In genomic region chr1:176164014-176164678, GRCh38 we compare ENCODE assay signal across 19 cellular contexts. TPM values are rescaled to one million over a fixed set of nuclear protein-coding genes. Genes with fewer than 3 reads are reported as not detected.
DNase-seq lines count a peak whose midpoint lies in the region; ATAC-seq, FAIRE-seq and TF ChIP-seq lines count a peak whose summit lies in the region.
"Had no signal": no experiment of that assay in that cellular context is flagged by ENCODE, and none has a peak within 500 bp of the region (broad histone marks: within the 10 kb centered on the region; RNA-seq: fewer than 3 reads in every experiment).

No MANE protein-coding gene starts in this region.

- POLR2A ChIA-PET in activated CD4-positive, alpha-beta T cell treated with anti-CD3 and anti-CD28 coated beads for 36 hours (lab: Charles Lee): interaction anchor here (0.6 to 0.9 kb wide), 2 partner anchors 12 to 14 kb away, joined by 3 to 6 read pairs; no protein-coding TSS in a partner anchor
- POLR2A ChIA-PET in activated CD4-positive, alpha-beta T cell treated with anti-CD3 and anti-CD28 coated beads, Interleukin-2, amount 10 ng/mL, durations not matched to agents 7 days and 5 days (lab: Charles Lee): no interaction called here

- CTCF ChIA-PET in activated CD4-positive, alpha-beta T cell treated with anti-CD3 and anti-CD28 coated beads for 36 hours (lab: Charles Lee): no interaction called here
- CTCF ChIA-PET in activated CD4-positive, alpha-beta T cell treated with anti-CD3 and anti-CD28 coated beads, Interleukin-2, amount 10 ng/mL, durations not matched to agents 7 days and 5 days (lab: Charles Lee): no interaction called here

- peak overlapping the region; percentile 51 for H3K27ac Mint-ChIP-seq in activated CD4-positive, alpha-beta T cell treated with anti-CD3 and anti-CD28 coated beads for 36 hours
- H3K27ac Mint-ChIP-seq in activated CD4-positive, alpha-beta T cell treated with anti-CD3 and anti-CD28 coated beads, Interleukin-2, amount 10 ng/mL, durations not matched to agents 7 days and 5 days: no peak overlapping the region
- H3K27ac Mint-ChIP-seq in activated T-cell treated with anti-CD3 and anti-CD28 coated beads, Interleukin-2, amount 50 U/mL, for 72 hours: peak overlapping the region; percentile 80
- H3K27ac Mint-ChIP-seq in activated naive CD8-positive, alpha-beta T cell treated with anti-CD3 and anti-CD28 coated beads, Interleukin-2, amount 50 U/mL, for 24 hours: peak overlapping the region; percentile 82
- H3K27ac Mint-ChIP-seq in type B pancreatic cell: no peak overlapping the region
- H3K27ac Mint-ChIP-seq: B cell, H9 had no signal

- H3K36me3 Mint-ChIP-seq in activated CD4-positive, alpha-beta T cell treated with anti-CD3 and anti-CD28 coated beads for 36 hours (ENCODE audit: low read depth): peaks cover 57% of the 10 kb centered on the region
- peaks cover 63% of the 10 kb centered on the region for H3K36me3 Mint-ChIP-seq in activated CD4-positive, alpha-beta T cell treated with anti-CD3 and anti-CD28 coated beads, Interleukin-2, amount 10 ng/mL, durations not matched to agents 7 days and 5 days (ENCODE audit: low read depth)
- H3K36me3 Mint-ChIP-seq in activated T-cell treated with anti-CD3 and anti-CD28 coated beads, Interleukin-2, amount 50 U/mL, for 72 hours (ENCODE audit: insufficient read depth in 2 of 2): peaks cover 9 to 31% of the 10 kb centered on the region in 2 donors
- peaks cover 58% of the 10 kb centered on the region for H3K36me3 Mint-ChIP-seq in activated naive CD8-positive, alpha-beta T cell treated with anti-CD3 and anti-CD28 coated beads, Interleukin-2, amount 50 U/mL, for 24 hours (ENCODE audit: low read depth)
- H3K36me3 Mint-ChIP-seq in type B pancreatic cell: peaks cover 51% of the 10 kb centered on the region

- peak; percentile 81 for ATAC-seq in activated CD4-positive, alpha-beta T cell treated with anti-CD3 and anti-CD28 coated beads for 36 hours
- peak; percentile 94 to 96 for ATAC-seq in activated T-cell treated with anti-CD3 and anti-CD28 coated beads, Interleukin-2, amount 50 U/mL, for 72 hours (replicated peaks in 1 of 2)
- ATAC-seq in activated naive CD8-positive, alpha-beta T cell treated with anti-CD3 and anti-CD28 coated beads, Interleukin-2, amount 50 U/mL, for 24 hours: peak; percentile 88
- ATAC-seq in GM19395 (IDR thresholded peaks at IDR 0.05; ENCODE audit: unreplicated experiment): no peak

- peak; percentile 45 for DNase-seq in activated CD4-positive, alpha-beta T cell treated with anti-CD3 and anti-CD28 coated beads for 36 hours
- DNase-seq in activated CD4-positive, alpha-beta T cell treated with anti-CD3 and anti-CD28 coated beads, Interleukin-2, amount 10 ng/mL, durations not matched to agents 7 days and 5 days: no peak
- DNase-seq in activated T-cell treated with anti-CD3 and anti-CD28 coated beads, Interleukin-2, amount 50 U/mL, for 72 hours: peak; percentile 45 to 52
- no peak for DNase-seq in activated T-cell treated with anti-CD3 and anti-CD28 coated beads for 4 hours
- no peak for DNase-seq in D721Med (ENCODE audit: insufficient read length, low spot score)
- DNase-seq in activated naive CD8-positive, alpha-beta T cell treated with anti-CD3 and anti-CD28 coated beads, Interleukin-2, amount 50 U/mL, for 24 hours: no peak
- no peak for DNase-seq in type B pancreatic cell (ENCODE audit: extremely low spot score, unreplicated experiment)
- DNase-seq: 8988T; COR-L47; H9; KG1; MV-4-11; NCI-H1694 treated with DMSO at 0.1 percent for 48 hours; NCI-H748 treated with DMSO at 0.1 percent for 48 hours; NK-92 treated with Interleukin-12 subunit alpha and Interleukin-12 subunit beta, amount 100 ng/mL, for 24 hours; Peyer's patch had no signal

- no peak for TF ChIP-seq CTCF in D721Med (IDR thresholded peaks at IDR 0.05; ENCODE audit: insufficient read depth, missing control alignments)
- no peak for TF ChIP-seq CTCF in type B pancreatic cell (conservative IDR thresholded peaks at IDR 0.05)

- FAIRE-seq in D721Med (lab: Jason Lieb, UNC): peak; percentile 90
- FAIRE-seq: G401.6 had no signal

- intact Hi-C loops in activated CD4-positive, alpha-beta T cell treated with anti-CD3 and anti-CD28 coated beads for 36 hours (cut with DNase I, micrococcal nuclease): loop anchor here (1.0 to 2.0 kb wide), 3 partner anchors 13 to 43 kb away; partner anchors contain the start of gene COP1 (in 1 of the 2)

- H3K4me3 Mint-ChIP-seq in activated CD4-positive, alpha-beta T cell treated with anti-CD3 and anti-CD28 coated beads for 36 hours: no peak overlapping the region
- H3K4me3 Mint-ChIP-seq in activated CD4-positive, alpha-beta T cell treated with anti-CD3 and anti-CD28 coated beads, Interleukin-2, amount 10 ng/mL, durations not matched to agents 7 days and 5 days: no peak overlapping the region
- H3K4me3 Mint-ChIP-seq in activated T-cell treated with anti-CD3 and anti-CD28 coated beads, Interleukin-2, amount 50 U/mL, for 72 hours: peak overlapping the region in 1 of 2 donors; percentile 68
- no peak overlapping the region for H3K4me3 Mint-ChIP-seq in activated naive CD8-positive, alpha-beta T cell treated with anti-CD3 and anti-CD28 coated beads, Interleukin-2, amount 50 U/mL, for 24 hours
- H3K4me3 Mint-ChIP-seq in type B pancreatic cell: no peak overlapping the region
- H3K4me3 Mint-ChIP-seq: B cell, H9 had no signal

- H3K9me3 Mint-ChIP-seq in activated CD4-positive, alpha-beta T cell treated with anti-CD3 and anti-CD28 coated beads for 36 hours (ENCODE audit: low read depth): peaks cover 3% of the 10 kb centered on the region
- H3K9me3 Mint-ChIP-seq in activated CD4-positive, alpha-beta T cell treated with anti-CD3 and anti-CD28 coated beads, Interleukin-2, amount 10 ng/mL, durations not matched to agents 7 days and 5 days: peaks cover 7% of the 10 kb centered on the region
- H3K9me3 Mint-ChIP-seq in activated T-cell treated with anti-CD3 and anti-CD28 coated beads, Interleukin-2, amount 50 U/mL, for 72 hours: peaks cover 0 to 2% of the 10 kb centered on the region in 2 donors
- peaks cover 1% of the 10 kb centered on the region for H3K9me3 Mint-ChIP-seq in activated naive CD8-positive, alpha-beta T cell treated with anti-CD3 and anti-CD28 coated beads, Interleukin-2, amount 50 U/mL, for 24 hours
- no peaks in the 10 kb centered on the region for H3K9me3 Mint-ChIP-seq in type B pancreatic cell

- peaks cover 46% of the 10 kb centered on the region for H3K4me1 Mint-ChIP-seq in activated CD4-positive, alpha-beta T cell treated with anti-CD3 and anti-CD28 coated beads for 36 hours
- H3K4me1 Mint-ChIP-seq in activated CD4-positive, alpha-beta T cell treated with anti-CD3 and anti-CD28 coated beads, Interleukin-2, amount 10 ng/mL, durations not matched to agents 7 days and 5 days: peaks cover 22% of the 10 kb centered on the region
- peaks cover 59% of the 10 kb centered on the region for H3K4me1 Mint-ChIP-seq in activated T-cell treated with anti-CD3 and anti-CD28 coated beads, Interleukin-2, amount 50 U/mL, for 72 hours (ENCODE audit: low read depth)
- H3K4me1 Mint-ChIP-seq in activated naive CD8-positive, alpha-beta T cell treated with anti-CD3 and anti-CD28 coated beads, Interleukin-2, amount 50 U/mL, for 24 hours: peaks cover 46% of the 10 kb centered on the region
- H3K4me1 Mint-ChIP-seq in type B pancreatic cell (ENCODE audit: unreplicated experiment): no peaks in the 10 kb centered on the region

- H3K27me3 Mint-ChIP-seq in activated CD4-positive, alpha-beta T cell treated with anti-CD3 and anti-CD28 coated beads for 36 hours: no peaks in the 10 kb centered on the region
- no peaks in the 10 kb centered on the region for H3K27me3 Mint-ChIP-seq in activated CD4-positive, alpha-beta T cell treated with anti-CD3 and anti-CD28 coated beads, Interleukin-2, amount 10 ng/mL, durations not matched to agents 7 days and 5 days
- no peaks in the 10 kb centered on the region for H3K27me3 Mint-ChIP-seq in activated T-cell treated with anti-CD3 and anti-CD28 coated beads, Interleukin-2, amount 50 U/mL, for 72 hours (ENCODE audit: low read depth)
- no peaks in the 10 kb centered on the region for H3K27me3 Mint-ChIP-seq in activated naive CD8-positive, alpha-beta T cell treated with anti-CD3 and anti-CD28 coated beads, Interleukin-2, amount 50 U/mL, for 24 hours
- H3K27me3 Mint-ChIP-seq in type B pancreatic cell: no peaks in the 10 kb centered on the region
- H3K27me3 Mint-ChIP-seq: B cell had no signal

RNA-seq across cellular contexts. Expression of gene COP1, which starts 42.9 kb away (rescaled TPM):
- total RNA-seq in activated CD4-positive, alpha-beta T cell treated with anti-CD3 and anti-CD28 coated beads for 36 hours: 10 to 100 TPM; 38.7 to 43.4 TPM
- total RNA-seq in activated CD4-positive, alpha-beta T cell treated with anti-CD3 and anti-CD28 coated beads, Interleukin-2, amount 10 ng/mL, durations not matched to agents 7 days and 5 days: 10 to 100 TPM; 41.9 to 47.2 TPM
- total RNA-seq in activated T-cell treated with anti-CD3 and anti-CD28 coated beads, Interleukin-2, amount 50 U/mL, for 72 hours: 10 to 100 TPM; 53.5 to 56.8 TPM
- 43.9 and 44.4 TPM in 2 replicates for total RNA-seq in type B pancreatic cell (ENCODE audit: low replicate concordance)

Comparison
In these comparisons a context has a peak if more than half of its experiments do, and no peak if none do; other contexts are left out.
1. DNase-seq: peak in activated CD4-positive, alpha-beta T cell treated with anti-CD3 and anti-CD28 coated beads for 36 hours (single experiment) and activated T-cell treated with anti-CD3 and anti-CD28 coated beads, Interleukin-2, amount 50 U/mL, for 72 hours (2 of 2); none in activated CD4-positive, alpha-beta T cell treated with anti-CD3 and anti-CD28 coated beads, Interleukin-2, amount 10 ng/mL, durations not matched to agents 7 days and 5 days (single experiment), activated T-cell treated with anti-CD3 and anti-CD28 coated beads for 4 hours (single experiment), D721Med (single experiment), activated naive CD8-positive, alpha-beta T cell treated with anti-CD3 and anti-CD28 coated beads, Interleukin-2, amount 50 U/mL, for 24 hours (single experiment) and type B pancreatic cell (single experiment).
2. H3K27ac Mint-ChIP-seq: peak in activated CD4-positive, alpha-beta T cell treated with anti-CD3 and anti-CD28 coated beads for 36 hours (single experiment), activated T-cell treated with anti-CD3 and anti-CD28 coated beads, Interleukin-2, amount 50 U/mL, for 72 hours (single experiment) and activated naive CD8-positive, alpha-beta T cell treated with anti-CD3 and anti-CD28 coated beads, Interleukin-2, amount 50 U/mL, for 24 hours (single experiment); none in activated CD4-positive, alpha-beta T cell treated with anti-CD3 and anti-CD28 coated beads, Interleukin-2, amount 10 ng/mL, durations not matched to agents 7 days and 5 days (single experiment) and type B pancreatic cell (single experiment).